17 cellular contexts compared by ENCODE assay signal in the genomic region with DNA sequence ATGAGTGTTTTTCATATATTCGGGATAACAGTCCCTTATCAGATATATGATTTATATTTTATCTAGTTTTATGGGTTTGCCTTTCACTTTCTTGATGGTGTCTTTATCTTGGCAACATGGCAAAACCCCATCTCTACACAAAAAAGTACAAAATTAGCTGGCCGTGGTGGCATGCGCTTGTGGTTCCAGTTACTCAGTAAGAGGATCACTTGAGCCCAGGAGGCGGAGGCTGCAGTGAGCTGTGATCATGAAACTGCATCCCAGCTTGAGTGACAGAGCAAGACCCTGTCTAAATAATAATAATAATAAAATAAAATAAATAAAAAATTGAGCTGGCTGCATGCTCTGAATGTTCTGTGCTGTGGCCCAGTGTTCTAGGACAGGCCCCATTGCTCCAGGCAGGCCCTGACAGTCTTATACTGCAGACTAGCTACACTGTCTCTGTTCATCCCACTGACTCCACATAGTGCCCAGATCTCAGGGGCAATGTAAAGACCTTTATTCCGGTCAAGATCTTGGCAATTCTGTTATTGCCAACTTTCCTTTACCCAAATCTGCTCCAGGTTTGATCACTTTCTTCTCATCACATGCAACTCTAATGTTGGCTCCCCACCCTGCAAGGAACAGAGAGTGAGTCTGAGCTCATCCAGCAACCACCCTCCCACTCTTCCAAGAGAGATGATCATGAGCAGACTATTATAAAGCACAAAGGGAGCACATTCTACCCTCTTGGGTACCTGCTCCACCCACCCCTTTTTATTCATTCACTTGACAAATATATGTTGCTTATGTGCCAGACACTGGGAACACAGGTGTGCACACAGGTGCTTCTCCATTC. TPM values are rescaled to one million over a fixed set of nuclear protein-coding genes. Genes with fewer than 3 reads are reported as not detected.
DNase-seq lines count a peak whose midpoint lies in the region; ATAC-seq and TF ChIP-seq lines count a peak whose summit lies in the region.
"Had no signal": no experiment of that assay in that cellular context is flagged by ENCODE, and none has a peak within 500 bp of the region (broad histone marks: within the 10 kb centered on the region; RNA-seq: fewer than 3 reads in every experiment).

No MANE protein-coding gene starts in this region.

- no peak overlapping the region for H3K4me3 Mint-ChIP-seq in activated CD4-positive, alpha-beta T cell treated with anti-CD3 and anti-CD28 coated beads, Interleukin-2, amount 10 ng/mL, durations not matched to agents 24 days and 14 days
- no peak overlapping the region for H3K4me3 Mint-ChIP-seq in activated CD8-positive, alpha-beta T cell treated with anti-CD3 and anti-CD28 coated beads for 36 hours
- H3K4me3 Mint-ChIP-seq: nephron had no signal

- no peaks in the 10 kb centered on the region for H3K27me3 ChIP-seq in IMR-90 (ENCODE audit: control insufficient read depth, insufficient read depth, low read length)
- H3K27me3 ChIP-seq: tibial artery had no signal

- no peaks in the 10 kb centered on the region for H3K9me3 Mint-ChIP-seq in activated CD4-positive, alpha-beta T cell treated with anti-CD3 and anti-CD28 coated beads, Interleukin-2, amount 10 ng/mL, durations not matched to agents 24 days and 14 days
- no peaks in the 10 kb centered on the region for H3K9me3 Mint-ChIP-seq in activated CD8-positive, alpha-beta T cell treated with anti-CD3 and anti-CD28 coated beads for 36 hours
- H3K9me3 Mint-ChIP-seq: nephron had no signal

- intact Hi-C loops in activated CD4-positive, alpha-beta T cell treated with anti-CD3 and anti-CD28 coated beads, Interleukin-2, amount 10 ng/mL, durations not matched to agents 24 days and 14 days (cut with micrococcal nuclease), result no loop called here
- intact Hi-C loops in IMR-90 (cut with micrococcal nuclease), result no loop called here
- intact Hi-C loops in activated CD8-positive, alpha-beta T cell treated with anti-CD3 and anti-CD28 coated beads for 36 hours (cut with micrococcal nuclease), result loop anchor here (10.0 kb wide), 1 partner anchor 328 kb away; no protein-coding TSS in a partner anchor

- H4K5ac ChIP-seq in IMR-90 (ENCODE audit: low read depth, low read length), result no peak overlapping the region

- no peak overlapping the region for H3K23ac ChIP-seq in IMR-90 (ENCODE audit: low read depth, low read length)

- no peak for TF ChIP-seq RAD21 in IMR-90 (IDR thresholded peaks at IDR 0.05; ENCODE audit: low read length)

- no peak overlapping the region for H2BK120ac ChIP-seq in IMR-90 (ENCODE audit: low read depth, low read length)

- H4K91ac ChIP-seq in IMR-90 (ENCODE audit: insufficient read depth, low read depth, low read length), result no peak overlapping the region

- H2BK20ac ChIP-seq in IMR-90 (ENCODE audit: low read depth, low read length), result no peak overlapping the region

- TF ChIP-seq CTCF in IMR-90 (conservative IDR thresholded peaks at IDR 0.05; ENCODE audit: low read depth, low read length), result no peak
- TF ChIP-seq CTCF in activated CD8-positive, alpha-beta T cell treated with anti-CD3 and anti-CD28 coated beads for 36 hours (IDR thresholded peaks at IDR 0.05), result no peak

- peak; percentile 9; the same call in 1 of the 2 replicates for ATAC-seq in IMR-90 (ENCODE audit: low read depth)
- no peak for ATAC-seq in activated CD8-positive, alpha-beta T cell treated with anti-CD3 and anti-CD28 coated beads for 36 hours
- ATAC-seq in HG02885 (IDR thresholded peaks at IDR 0.05; ENCODE audit: poor library complexity, unreplicated experiment), result no peak

- no peak overlapping the region for H2BK15ac ChIP-seq in IMR-90 (ENCODE audit: low read depth, low read length)

- H3K4me2 ChIP-seq in IMR-90 (ENCODE audit: low read depth, low read length), result no peak overlapping the region
- H3K4me2 ChIP-seq: A549 had no signal

- no peak overlapping the region for H3K56ac ChIP-seq in IMR-90 (ENCODE audit: extremely low read depth, insufficient read depth, low read length)

- peaks cover 40% of the 10 kb centered on the region for H3K36me3 Mint-ChIP-seq in activated CD4-positive, alpha-beta T cell treated with anti-CD3 and anti-CD28 coated beads, Interleukin-2, amount 10 ng/mL, durations not matched to agents 24 days and 14 days (ENCODE audit: low read depth)
- peaks cover 30% of the 10 kb centered on the region for H3K36me3 Mint-ChIP-seq in activated CD8-positive, alpha-beta T cell treated with anti-CD3 and anti-CD28 coated beads for 36 hours (ENCODE audit: low read depth)

- H2AK9ac ChIP-seq in IMR-90 (replicated peaks; ENCODE audit: low read depth, low read length, poor library complexity), result no peak overlapping the region

- no peak overlapping the region for H2BK5ac ChIP-seq in IMR-90 (ENCODE audit: low read depth, low read length, poor library complexity, severe bottlenecking)

- peaks cover 51% of the 10 kb centered on the region for H4K20me1 ChIP-seq in IMR-90 (ENCODE audit: insufficient read depth, low read length)

- peaks cover 16 to 19% of the 10 kb centered on the region in 2 experiments; a peak in 3 of 4 replicates for H3K79me1 ChIP-seq in IMR-90 (ENCODE audit: low read depth in 1 of 2, low read length in 2 of 2)

- no TSS peak for BruUV-seq in IMR-90 (replicated peaks; lab: Mats Ljungman, UMichigan)

- no peak overlapping the region for H3K27ac ChIP-seq in IMR-90 (ENCODE audit: insufficient read depth, low read length)
- H3K27ac ChIP-seq: A549, lower lobe of right lung, tibial artery had no signal

- no peak overlapping the region for H3K4me3 ChIP-seq in IMR-90 (ENCODE audit: insufficient read depth, low read depth, low read length)
- H3K4me3 ChIP-seq: A549, lower lobe of right lung, tibial artery had no signal

- no peak overlapping the region for H3K14ac ChIP-seq in IMR-90 (replicated peaks; ENCODE audit: low read depth, low read length)

- H3K36me3 ChIP-seq in IMR-90 (ENCODE audit: control insufficient read depth, insufficient read depth, low read length), result peaks cover 35% of the 10 kb centered on the region

- TF ChIP-seq POLR2A in IMR-90 (IDR thresholded peaks at IDR 0.05; ENCODE audit: low read depth, low read length), result peak; percentile 51

- peaks cover under 1% of the 10 kb centered on the region for H3K27me3 Mint-ChIP-seq in activated CD4-positive, alpha-beta T cell treated with anti-CD3 and anti-CD28 coated beads, Interleukin-2, amount 10 ng/mL, durations not matched to agents 24 days and 14 days
- H3K27me3 Mint-ChIP-seq in activated CD8-positive, alpha-beta T cell treated with anti-CD3 and anti-CD28 coated beads for 36 hours, result no peaks in the 10 kb centered on the region

- no peaks in the 10 kb centered on the region for H3K4me1 ChIP-seq in IMR-90 (ENCODE audit: control insufficient read depth, insufficient read depth, low read length)

- no peak overlapping the region for H3K4ac ChIP-seq in IMR-90 (ENCODE audit: low read depth, low read length)

- POLR2A ChIA-PET in IMR-90 (lab: Charles Lee; ENCODE audit: unreplicated experiment), result interaction anchor here (1.3 kb wide), 1 partner anchor 9 kb away, joined by 7 read pairs; a partner anchor contains a TSS
- POLR2A ChIA-PET in activated CD8-positive, alpha-beta T cell treated with anti-CD3 and anti-CD28 coated beads for 36 hours (lab: Charles Lee), result interaction anchor here (0.8 to 10.8 kb wide), 22 partner anchors 8 to 219 kb away, joined by 3 to 178 read pairs (median 4); a partner anchor contains a TSS

- 83% methylated on average over 1 of the region's 5 CpGs; no CpG with 5 or more reads in 1 of the 2 experiments for WGBS in IMR-90 (ENCODE audit: extremely low coverage in 2 of 2, insufficient read length in 1 of 2), 2 experiments

- no peak overlapping the region for H3K27ac Mint-ChIP-seq in activated CD4-positive, alpha-beta T cell treated with anti-CD3 and anti-CD28 coated beads, Interleukin-2, amount 10 ng/mL, durations not matched to agents 24 days and 14 days
- peak overlapping the region; percentile 35 for H3K27ac Mint-ChIP-seq in activated CD8-positive, alpha-beta T cell treated with anti-CD3 and anti-CD28 coated beads for 36 hours

- DNase-seq in activated CD4-positive, alpha-beta T cell treated with anti-CD3 and anti-CD28 coated beads, Interleukin-2, amount 10 ng/mL, durations not matched to agents 24 days and 14 days, result peak; percentile 59
- no peak for DNase-seq in activated CD4-positive, alpha-beta T cell treated with anti-CD3 and anti-CD28 coated beads, Interleukin-2, amount 50 U/mL, for 4 hours
- DNase-seq in IMR-90, result no peak
- peak; percentile 38 for DNase-seq in activated CD8-positive, alpha-beta T cell treated with anti-CD3 and anti-CD28 coated beads for 36 hours
- peak; percentile 25 for DNase-seq in kidney tubule cell (ENCODE audit: low spot score)
- DNase-seq in NCI-H526 (lab: John Stamatoyannopoulos, UW), result no peak
- no peak for DNase-seq in NCI-H146 (lab: John Stamatoyannopoulos, UW)
- DNase-seq: activated CD4-positive, alpha-beta T cell treated with anti-CD3 and anti-CD28 coated beads, Interleukin-2, amount 50 U/mL, for 1 hour; effector CD4-positive, alpha-beta T cell; GDM1; lower lobe of right lung; NCI-H2107; SHP77; tibial artery had no signal

- no peaks in the 10 kb centered on the region for H3K9me3 ChIP-seq in IMR-90 (ENCODE audit: control insufficient read depth, insufficient read depth, low read length)
- H3K9me3 ChIP-seq: A549, lower lobe of right lung, tibial artery had no signal

- in situ Hi-C loops in IMR-90 (cut with MboI; ENCODE audit: low sequenced_read_pairs), result no loop called here

- H4K8ac ChIP-seq in IMR-90 (ENCODE audit: low read depth in 2 of 2, low read length in 2 of 2), result no peak overlapping the region

- H2AFZ ChIP-seq in IMR-90 (replicated peaks; ENCODE audit: low read length, poor library complexity), result no peak overlapping the region

- no peaks in the 10 kb centered on the region for H3K9me1 ChIP-seq in IMR-90 (ENCODE audit: insufficient read depth, low read length)

- no peak overlapping the region for H2AK5ac ChIP-seq in IMR-90 (ENCODE audit: low read depth, low read length)

- H3K18ac ChIP-seq in IMR-90 (ENCODE audit: low read depth, low read length), result no peak overlapping the region

- CTCF ChIA-PET in IMR-90 (lab: Yijun Ruan, JAX), result interaction anchor here (0.8 to 2.1 kb wide), 3 partner anchors 17 to 208 kb away, joined by 3 to 7 read pairs (median 5); no protein-coding TSS in a partner anchor
- CTCF ChIA-PET in activated CD8-positive, alpha-beta T cell treated with anti-CD3 and anti-CD28 coated beads for 36 hours (lab: Charles Lee), result interaction anchor here (0.8 to 6.0 kb wide), 23 partner anchors 8 to 377 kb away, joined by 3 to 50 read pairs (median 6); a partner anchor contains a TSS

- dilution Hi-C loops in IMR-90 (cut with HindIII; ENCODE audit: low sequenced_read_pairs, unreplicated experiment), result no loop called here

- H3K4me1 Mint-ChIP-seq in activated CD4-positive, alpha-beta T cell treated with anti-CD3 and anti-CD28 coated beads, Interleukin-2, amount 10 ng/mL, durations not matched to agents 24 days and 14 days, result peaks cover 35% of the 10 kb centered on the region
- H3K4me1 Mint-ChIP-seq in activated CD8-positive, alpha-beta T cell treated with anti-CD3 and anti-CD28 coated beads for 36 hours (ENCODE audit: low read depth), result peaks cover 30% of the 10 kb centered on the region

- H3K9ac ChIP-seq in IMR-90 (ENCODE audit: low read depth, low read length), result no peak overlapping the region

RNA-seq across cellular contexts. Expression of a gene that starts 8.8 kb away (rescaled TPM):
- 4,739 and 4,820 TPM in 2 replicates for total RNA-seq in activated CD4-positive, alpha-beta T cell treated with anti-CD3 and anti-CD28 coated beads, Interleukin-2, amount 10 ng/mL, durations not matched to agents 24 days and 14 days
- total RNA-seq in IMR-90 (2012; rRNA removed), result 4,053 and 4,346 TPM in 2 replicates
- polyA plus RNA-seq in IMR-90 (2012; rRNA removed), result 2,309 and 2,607 TPM in 2 replicates
- polyA plus RNA-seq in IMR-90 (2012; cell fraction: cytosol; rRNA removed), result 891 and 1,297 TPM in 2 replicates
- polyA plus RNA-seq in IMR-90 (2012; cell fraction: nucleus; rRNA removed; ENCODE audit: low replicate concordance), result 378 and 1,026 TPM in 2 replicates
- 1,000 to 10,000 TPM; 2,808 to 2,816 TPM for total RNA-seq in activated CD8-positive, alpha-beta T cell treated with anti-CD3 and anti-CD28 coated beads for 36 hours

Comparison
In these comparisons a context has a peak if more than half of its experiments do, and no peak if none do; other contexts are left out.
1. DNase-seq: peak in activated CD4-positive, alpha-beta T cell treated with anti-CD3 and anti-CD28 coated beads, Interleukin-2, amount 10 ng/mL, durations not matched to agents 24 days and 14 days (single experiment), activated CD8-positive, alpha-beta T cell treated with anti-CD3 and anti-CD28 coated beads for 36 hours (single experiment) and kidney tubule cell (single experiment); none in activated CD4-positive, alpha-beta T cell treated with anti-CD3 and anti-CD28 coated beads, Interleukin-2, amount 50 U/mL, for 4 hours (0 of 2), IMR-90 (single experiment), NCI-H526 (0 of 2) and NCI-H146 (single experiment).